Comparison of ENCODE assay signal across 8 cellular contexts in genomic region chr7:155457544-155458316, GRCh38. TPM values are rescaled to one million over a fixed set of nuclear protein-coding genes. Genes with fewer than 3 reads are reported as not detected.
DNase-seq lines count a peak whose midpoint lies in the region; ATAC-seq and TF ChIP-seq lines count a peak whose summit lies in the region.

Gene EN2, plus strand, starts transcription at chr7:155458129. Its CDS starts 249 bp downstream, at chr7:155458378.

- no peaks in the 10 kb centered on the region for H3K9me2 ChIP-seq in MM.1S (replicated peaks; ENCODE audit: insufficient read depth, low read length)

- peak in 2 of 3 donors; percentile 29 to 59 for ATAC-seq in natural killer cell

- H3K36me3 Mint-ChIP-seq in natural killer cell, result no peaks in the 10 kb centered on the region

- H3K4me1 ChIP-seq in BE2C (no peaks in the 10 kb centered on the region), HUES6 (ENCODE audit: control insufficient read depth, insufficient read depth, low read length) (peaks cover 20% of the 10 kb centered on the region; the same call in 1 of the 2 replicates), MM.1S (ENCODE audit: low read length) (no peaks in the 10 kb centered on the region)

- intact Hi-C loops in dorsolateral prefrontal cortex (cut with DNase I) (loop anchor here (5.0 kb wide), 2 partner anchors 80 to 160 kb away; partner anchors contain the start of gene INSIG1 (in 1 of the 2)), natural killer cell (cut with micrococcal nuclease) (no loop called here)

- H3K36me3 ChIP-seq in BE2C (no peaks in the 10 kb centered on the region), HUES6 (ENCODE audit: control insufficient read depth, insufficient read depth, low read length) (no peaks in the 10 kb centered on the region), MM.1S (replicated peaks; ENCODE audit: insufficient read depth, low read length) (no peaks in the 10 kb centered on the region)

- H4K20me1 ChIP-seq in MM.1S (ENCODE audit: insufficient read depth, low read length), result no peaks in the 10 kb centered on the region

- peaks cover 19 to 34% of the 10 kb centered on the region in 2 donors for H3K4me1 Mint-ChIP-seq in natural killer cell

- H3K4me2 ChIP-seq in MM.1S (ENCODE audit: low read depth, low read length), result no peak within 1 kb of the TSS

- H2AFZ ChIP-seq in MM.1S (ENCODE audit: low read length), result no peak within 1 kb of the TSS

- H3K27ac Mint-ChIP-seq in natural killer cell, result no peak within 1 kb of the TSS

- H3K4me3 ChIP-seq in BE2C (ENCODE audit: low read depth, low read length), result peak within 1 kb of the TSS; percentile 20
- H3K4me3 ChIP-seq in HUES6 (ENCODE audit: low read depth, low read length), result peak within 1 kb of the TSS; percentile 43
- H3K4me3 ChIP-seq in dorsolateral prefrontal cortex, result peak within 1 kb of the TSS; percentile 23 to 76 (median 59)
- H3K4me3 ChIP-seq in MM.1S (ENCODE audit: low read length), result no peak within 1 kb of the TSS

- no peaks in the 10 kb centered on the region for H3F3A ChIP-seq in MM.1S (ENCODE audit: insufficient read depth, low read length)

- TF ChIP-seq CTCF in BE2C (IDR thresholded peaks at IDR 0.05; ENCODE audit: low read depth, low read length) (no peak), dorsolateral prefrontal cortex (IDR thresholded peaks at IDR 0.05 in 54 of 56, conservative IDR thresholded peaks at IDR 0.05 in 2 of 56; ENCODE audit: low read depth in 1 of 56, partially characterized antibody in 56 of 56) (no peak), natural killer cell (IDR thresholded peaks at IDR 0.05) (no peak), MM.1S (IDR thresholded peaks at IDR 0.05; ENCODE audit: low read length) (no peak)

- H3K27me3 ChIP-seq in BE2C, result peaks cover 97% of the 10 kb centered on the region
- peaks cover 98% of the 10 kb centered on the region for H3K27me3 ChIP-seq in HUES6 (ENCODE audit: control insufficient read depth, insufficient read depth, low read length)
- H3K27me3 ChIP-seq in dorsolateral prefrontal cortex, result peaks cover 27 to 96% (median 94%) of the 10 kb centered on the region in 45 donors
- H3K27me3 ChIP-seq in MM.1S (replicated peaks; ENCODE audit: insufficient read depth, low read length), result peaks cover 77% of the 10 kb centered on the region

- peak within 1 kb of the TSS; percentile 91 for H3K4me3 Mint-ChIP-seq in natural killer cell

- DNase-seq in BE2C, result no peak
- DNase-seq in dorsolateral prefrontal cortex, result no peak
- DNase-seq in natural killer cell, result no peak
- no peak for DNase-seq in H4 (ENCODE audit: low spot score)
- DNase-seq in MM.1S, result no peak
- DNase-seq in hippocampal formation (lab: John Stamatoyannopoulos, UW), result no peak
- no peak for DNase-seq in NCI-H345 treated with DMSO at 0.1 percent for 48 hours (lab: John Stamatoyannopoulos, UW; ENCODE audit: unreplicated experiment)

- peaks cover 67 to 70% of the 10 kb centered on the region in 2 donors for H3K27me3 Mint-ChIP-seq in natural killer cell (ENCODE audit: low read depth in 2 of 2)

- H3K9ac ChIP-seq in HUES6 (ENCODE audit: low read length) (no peak within 1 kb of the TSS), MM.1S (ENCODE audit: low read length) (no peak within 1 kb of the TSS)

- H3K9me3 ChIP-seq in BE2C (no peaks in the 10 kb centered on the region; the same call in 1 of the 2 replicates), HUES6 (ENCODE audit: control insufficient read depth, insufficient read depth, low read depth, low read length) (no peaks in the 10 kb centered on the region), MM.1S (replicated peaks; ENCODE audit: insufficient read depth, low read length) (no peaks in the 10 kb centered on the region; the same call in 1 of the 2 replicates)

- H3K27ac ChIP-seq in HUES6 (ENCODE audit: low read depth, low read length) (no peak within 1 kb of the TSS), dorsolateral prefrontal cortex (peak within 1 kb of the TSS in 10 of 59 donors; percentile 10 to 97 (median 54)), MM.1S (ENCODE audit: low read length) (no peak within 1 kb of the TSS)

- no peaks in the 10 kb centered on the region for H3K9me3 Mint-ChIP-seq in natural killer cell

- no peaks in the 10 kb centered on the region for H3K79me2 ChIP-seq in MM.1S (ENCODE audit: low read length)

RNA-seq across cellular contexts. Expression of gene EN2, which starts in this region (rescaled TPM):
- not detected for polyA plus RNA-seq in BE2C (2012; ENCODE audit: insufficient read depth, insufficient read length, low read depth)
- total RNA-seq in dorsolateral prefrontal cortex (under 1 TPM in 66 of 120 experiments, not detected in 54; 0.10 to 0.69 (median 0.25) TPM), natural killer cell (not detected)
- 0.16 and 0.29 TPM in 2 replicates for total RNA-seq in H4 (2014; rRNA removed; shearing (Covaris generic))

Comparison
In these comparisons a context has a peak if more than half of its experiments do, and no peak if none do; other contexts are left out.
1. Peak in ATAC-seq in natural killer cell; RNA of the gene not detected or under 1 TPM.